32 cellular contexts compared by ENCODE assay signal in genomic region chr12:49208146-49208545, GRCh38.
"Had no signal": no experiment of that assay in that cellular context is flagged by ENCODE, and none has a peak within 500 bp of the region (broad histone marks: within the 10 kb centered on the region; RNA-seq: fewer than 3 reads in every experiment).

No MANE protein-coding gene starts in this region.

- H3K36me3 Mint-ChIP-seq: immature natural killer cell; mesothelial cell of epicardium; naive B cell; natural killer cell; neural progenitor cell; stimulated activated memory B cell treated with anti-CD40 and anti-IgM and Interleukin-4, amounts not matched to agents 10 μg/mL and 1 μg/mL and 100 μg/mL, for 72 hours; type B pancreatic cell had no signal

- H3K9ac ChIP-seq: neural progenitor cell had no signal

- H3K36me3 ChIP-seq: left lung, lower lobe of right lung, neural progenitor cell, neutrophil, ovary, prostate gland, suprapubic skin, tibial nerve, uterus had no signal

- H3K4me1 Mint-ChIP-seq: immature natural killer cell; mesothelial cell of epicardium; naive B cell; natural killer cell; stimulated activated memory B cell treated with anti-CD40 and anti-IgM and Interleukin-4, amounts not matched to agents 10 μg/mL and 1 μg/mL and 100 μg/mL, for 72 hours; stimulated activated naive CD8-positive, alpha-beta T cell treated with anti-CD3 and anti-CD28 coated beads, Interleukin-15, amount 100 ng/mL, for 72 hours had no signal

- FAIRE-seq: islet of Langerhans had no signal

- H3K27me3 ChIP-seq: left lung, neural progenitor cell, neutrophil, ovary, suprapubic skin, tibial nerve, uterus had no signal

- H3K4me2 ChIP-seq: neural progenitor cell had no signal

- H3K9me3 Mint-ChIP-seq: immature natural killer cell; mesothelial cell of epicardium; naive B cell; natural killer cell; nephron progenitor cell; neural progenitor cell; stimulated activated memory B cell treated with anti-CD40 and anti-IgM and Interleukin-4, amounts not matched to agents 10 μg/mL and 1 μg/mL and 100 μg/mL, for 72 hours; stimulated activated naive CD8-positive, alpha-beta T cell treated with anti-CD3 and anti-CD28 coated beads, Interleukin-15, amount 100 ng/mL, for 72 hours; type B pancreatic cell had no signal

- H3K9me3 ChIP-seq: left lung, lower lobe of right lung, neutrophil, ovary, prostate gland, suprapubic skin, tibial nerve, uterus had no signal

- H3K4me3 ChIP-seq: left lung, lower lobe of right lung, neural progenitor cell, ovary, prostate gland, skin epidermis, suprapubic skin, tibial nerve, uterus had no signal

- H3K27ac ChIP-seq: left lung, lower lobe of right lung, neural progenitor cell, neutrophil, ovary, prostate gland, skin epidermis, suprapubic skin, tibial nerve, uterus had no signal

- DNase-seq: hippocampal formation; immature natural killer cell; kidney; left colon; left lung; lower lobe of right lung; mammary epithelial cell; mesenchymal stem cell; naive B cell; natural killer cell; nephron progenitor cell; occipital lobe; right cardiac atrium; stimulated activated CD4-positive, alpha-beta T cell treated with anti-CD3 and anti-CD28 coated beads, Interleukin-1b, Interleukin-23, amount 100 ng/mL, for 48 hours; stimulated activated CD4-positive, alpha-beta T cell treated with anti-CD3 and anti-CD28 coated beads, Interleukin-2, amount 100 ng/mL, for 48 hours; stimulated activated CD4-positive, alpha-beta T cell treated with anti-CD3 and anti-CD28 coated beads, Interleukin-4, amount 100 ng/mL, for 4 hours; stimulated activated CD8-positive, alpha-beta memory T cell treated with anti-CD3 and anti-CD28 coated beads, Interleukin-4, amount 100 ng/mL, for 48 hours; stimulated activated naive CD4-positive, alpha-beta T cell treated with Interleukin-2 at 50 U/mL for 16 hours; stimulated activated naive CD8-positive, alpha-beta T cell treated with anti-CD3 and anti-CD28 coated beads, Interleukin-15, amount 100 ng/mL, for 72 hours had no signal

- H3K27ac Mint-ChIP-seq: immature natural killer cell; mesothelial cell of epicardium; natural killer cell; stimulated activated memory B cell treated with anti-CD40 and anti-IgM and Interleukin-4, amounts not matched to agents 10 μg/mL and 1 μg/mL and 100 μg/mL, for 72 hours; stimulated activated naive CD8-positive, alpha-beta T cell treated with anti-CD3 and anti-CD28 coated beads, Interleukin-15, amount 100 ng/mL, for 72 hours; type B pancreatic cell had no signal

- H3K27me3 Mint-ChIP-seq: naive B cell; stimulated activated memory B cell treated with anti-CD40 and anti-IgM and Interleukin-4, amounts not matched to agents 10 μg/mL and 1 μg/mL and 100 μg/mL, for 72 hours; stimulated activated naive CD8-positive, alpha-beta T cell treated with anti-CD3 and anti-CD28 coated beads, Interleukin-15, amount 100 ng/mL, for 72 hours; type B pancreatic cell had no signal

- H3K4me1 ChIP-seq: left lung, lower lobe of right lung, prostate gland, suprapubic skin, tibial nerve, uterus had no signal

- ATAC-seq: left colon; left lung; lower lobe of right lung; natural killer cell; right cardiac atrium; sciatic nerve; stimulated activated memory B cell treated with anti-CD40 and anti-IgM and Interleukin-4, amounts not matched to agents 10 μg/mL and 1 μg/mL and 100 μg/mL, for 72 hours; stimulated activated naive CD8-positive, alpha-beta T cell treated with anti-CD3 and anti-CD28 coated beads, Interleukin-15, amount 100 ng/mL, for 72 hours had no signal

- H3K4me3 Mint-ChIP-seq: immature natural killer cell; mesothelial cell of epicardium; naive B cell; natural killer cell; nephron progenitor cell; neural progenitor cell; stimulated activated memory B cell treated with anti-CD40 and anti-IgM and Interleukin-4, amounts not matched to agents 10 μg/mL and 1 μg/mL and 100 μg/mL, for 72 hours; stimulated activated naive CD8-positive, alpha-beta T cell treated with anti-CD3 and anti-CD28 coated beads, Interleukin-15, amount 100 ng/mL, for 72 hours; type B pancreatic cell had no signal
